10 cellular contexts compared by ENCODE assay signal in genomic region chr19:15195987-15196682, GRCh38. TPM values are rescaled to one million over a fixed set of nuclear protein-coding genes. Genes with fewer than 3 reads are reported as not detected.
A peak's percentile ranks its signal among the peaks of the same experiment; 100 is the strongest.
DNase-seq lines count a peak whose midpoint lies in the region; ATAC-seq, FAIRE-seq and TF ChIP-seq lines count a peak whose summit lies in the region.
"Had no signal": no experiment of that assay in that cellular context is flagged by ENCODE, and none has a peak within 500 bp of the region (broad histone marks: within the 10 kb centered on the region; RNA-seq: fewer than 3 reads in every experiment).

No MANE protein-coding gene starts in this region.

- H3K9ac ChIP-seq in kidney (ENCODE audit: low read length in 2 of 2), result peak overlapping the region in 1 of 2 donors; percentile 12

- H3K36me3 ChIP-seq in heart left ventricle (peaks cover 0 to 21% (median 0%) of the 10 kb centered on the region in 9 donors), SJCRH30 (peaks cover 5% of the 10 kb centered on the region), kidney (ENCODE audit: control insufficient read depth in 1 of 2, insufficient read depth in 2 of 2, low read length in 2 of 2) (no peaks in the 10 kb centered on the region), upper lobe of left lung (peaks cover 0 to 3% (median 0%) of the 10 kb centered on the region in 4 donors)

- intact Hi-C loops in heart left ventricle (cut with DNase I) (loop anchor here in 1 of 10 donors (10.0 kb wide), 1 partner anchor 59 kb away; no protein-coding TSS in a partner anchor), Right ventricle myocardium superior (cut with DNase I) (no loop called here), kidney (cut with DNase I) (no loop called here)

- H3K4me1 ChIP-seq in heart left ventricle, result peaks cover 0 to 47% (median 13%) of the 10 kb centered on the region in 12 donors
- peaks cover 15% of the 10 kb centered on the region for H3K4me1 ChIP-seq in SJCRH30
- peaks cover 0 to 18% of the 10 kb centered on the region in 2 donors for H3K4me1 ChIP-seq in kidney (ENCODE audit: control insufficient read depth in 1 of 2, insufficient read depth in 1 of 2, low read depth in 1 of 2, low read length in 2 of 2)
- peaks cover 23 to 43% (median 26%) of the 10 kb centered on the region in 4 donors for H3K4me1 ChIP-seq in upper lobe of left lung

- DNase-seq in heart left ventricle, result no peak
- DNase-seq in Right ventricle myocardium superior, result no peak
- DNase-seq in SJCRH30, result no peak
- peak; percentile 95 for DNase-seq in kidney
- DNase-seq in upper lobe of left lung, result peak; percentile 85 to 96

- TF ChIP-seq EP300 in upper lobe of left lung (IDR thresholded peaks at IDR 0.05), result no peak

- no peak for ATAC-seq in heart left ventricle
- ATAC-seq in Right ventricle myocardium superior (ENCODE audit: poor library complexity), result no peak
- peak; percentile 43 to 83 for ATAC-seq in upper lobe of left lung (ENCODE audit: low FRiP score in 2 of 2)
- no peak for ATAC-seq in GM21619 (IDR thresholded peaks at IDR 0.05; ENCODE audit: unreplicated experiment)
- no peak for ATAC-seq in GM18498 (IDR thresholded peaks at IDR 0.05; ENCODE audit: unreplicated experiment)
- no peak for ATAC-seq in GM21737 (IDR thresholded peaks at IDR 0.05; ENCODE audit: unreplicated experiment)

- H3K9me3 ChIP-seq in heart left ventricle, result no peaks in the 10 kb centered on the region
- H3K9me3 ChIP-seq in SJCRH30 (replicated peaks), result no peaks in the 10 kb centered on the region
- H3K9me3 ChIP-seq in kidney (ENCODE audit: control insufficient read depth in 1 of 2, low read length in 2 of 2), result no peaks in the 10 kb centered on the region
- H3K9me3 ChIP-seq in upper lobe of left lung, result no peaks in the 10 kb centered on the region

- peaks cover 9 to 64% (median 37%) of the 10 kb centered on the region in 9 donors for H3K27me3 ChIP-seq in heart left ventricle
- no peaks in the 10 kb centered on the region for H3K27me3 ChIP-seq in SJCRH30
- peaks cover 0 to 27% (median 17%) of the 10 kb centered on the region in 4 donors for H3K27me3 ChIP-seq in upper lobe of left lung

- TF ChIP-seq CTCF in heart left ventricle (IDR thresholded peaks at IDR 0.05) (no peak), kidney (IDR thresholded peaks at IDR 0.05; ENCODE audit: borderline replicate concordance, extremely low read depth, insufficient read depth) (no peak), upper lobe of left lung (IDR thresholded peaks at IDR 0.05) (no peak)

- FAIRE-seq in kidney (lab: Jason Lieb, UNC), result no peak

- H3K27ac ChIP-seq in heart left ventricle, result peak overlapping the region in 10 of 12 donors; percentile 18 to 91 (median 54)
- H3K27ac ChIP-seq in SJCRH30, result no peak overlapping the region
- H3K27ac ChIP-seq in kidney (ENCODE audit: low read depth in 2 of 2, low read length in 2 of 2), result peak overlapping the region; percentile 81 to 83
- H3K27ac ChIP-seq in upper lobe of left lung, result peak overlapping the region; percentile 60 to 87 (median 68)

- peak overlapping the region in 11 of 12 donors; percentile 9 to 70 (median 53) for H3K4me3 ChIP-seq in heart left ventricle
- peak overlapping the region; percentile 48 for H3K4me3 ChIP-seq in SJCRH30
- H3K4me3 ChIP-seq in kidney (ENCODE audit: low read length in 2 of 2), result no peak overlapping the region
- peak overlapping the region in 3 of 4 donors; percentile 49 to 57 (median 54) for H3K4me3 ChIP-seq in upper lobe of left lung

- TF ChIP-seq POLR2A in heart left ventricle (IDR thresholded peaks at IDR 0.05), result no peak
- no peak for TF ChIP-seq POLR2A in upper lobe of left lung (IDR thresholded peaks at IDR 0.05)

- 14 to 31% (median 20%) methylated on average over 17 to 34 of the region's 34 CpGs for WGBS in heart left ventricle, 4 donors
- 11 to 21% methylated on average over 8 to 26 of the region's 34 CpGs for WGBS in upper lobe of left lung, 2 donors

RNA-seq across cellular contexts. Expression of gene NOTCH3, which starts 4.7 kb away (rescaled TPM):
- 10 to 100 TPM; 20.9 to 77.2 (median 35.2) TPM for total RNA-seq in heart left ventricle
- 10 to 100 TPM; 16.7 to 21.9 TPM for polyA plus RNA-seq in heart left ventricle
- total RNA-seq in Right ventricle myocardium superior, result 25.0 TPM
- total RNA-seq in SJCRH30 (2014; rRNA removed; shearing (Covaris generic)), result 43.7 and 48.2 TPM in 2 replicates
- total RNA-seq in kidney, result 92.3 TPM
- polyA plus RNA-seq in kidney (ENCODE audit: insufficient read depth, low read depth, low replicate concordance), result 15.1 TPM
- total RNA-seq in upper lobe of left lung, result 10 to 100 TPM; 23.9 to 56.6 (median 43.1) TPM

RNA-seq across cellular contexts. Expression of gene EPHX3, which starts 36.1 kb away (rescaled TPM):
- total RNA-seq in heart left ventricle (1 to 10 TPM in 1 of 9 donors, under 1 TPM in 5, not detected in 3; 0.12 to 1.3 (median 0.14) TPM), Right ventricle myocardium superior (0.27 TPM), kidney (2.0 TPM), upper lobe of left lung (1 to 10 TPM; 2.0 to 4.8 (median 2.3) TPM)
- polyA plus RNA-seq in heart left ventricle (under 1 TPM; 0.11 to 0.21 TPM), kidney (ENCODE audit: insufficient read depth, low read depth, low replicate concordance) (3.5 TPM)
- 0.18 TPM in 1 of 2 replicates, not detected in the other for total RNA-seq in SJCRH30 (2014; rRNA removed; shearing (Covaris generic))
- total RNA-seq: glomerular endothelial cell, SK-MEL-5 had no signal

Comparison
In these comparisons a context has a peak if more than half of its experiments do, and no peak if none do; other contexts are left out.
1. ATAC-seq: peak in upper lobe of left lung (2 of 2); none in heart left ventricle (0 of 4), Right ventricle myocardium superior (single experiment), GM21619 (single experiment), GM18498 (single experiment) and GM21737 (single experiment).
2. DNase-seq: peak in kidney (single experiment) and upper lobe of left lung (2 of 2); none in heart left ventricle (0 of 5), Right ventricle myocardium superior (single experiment) and SJCRH30 (0 of 2).
3. H3K4me3 ChIP-seq: peak in heart left ventricle (11 of 12), SJCRH30 (single experiment) and upper lobe of left lung (3 of 4); none in kidney (0 of 2).